In the genomic region with DNA sequence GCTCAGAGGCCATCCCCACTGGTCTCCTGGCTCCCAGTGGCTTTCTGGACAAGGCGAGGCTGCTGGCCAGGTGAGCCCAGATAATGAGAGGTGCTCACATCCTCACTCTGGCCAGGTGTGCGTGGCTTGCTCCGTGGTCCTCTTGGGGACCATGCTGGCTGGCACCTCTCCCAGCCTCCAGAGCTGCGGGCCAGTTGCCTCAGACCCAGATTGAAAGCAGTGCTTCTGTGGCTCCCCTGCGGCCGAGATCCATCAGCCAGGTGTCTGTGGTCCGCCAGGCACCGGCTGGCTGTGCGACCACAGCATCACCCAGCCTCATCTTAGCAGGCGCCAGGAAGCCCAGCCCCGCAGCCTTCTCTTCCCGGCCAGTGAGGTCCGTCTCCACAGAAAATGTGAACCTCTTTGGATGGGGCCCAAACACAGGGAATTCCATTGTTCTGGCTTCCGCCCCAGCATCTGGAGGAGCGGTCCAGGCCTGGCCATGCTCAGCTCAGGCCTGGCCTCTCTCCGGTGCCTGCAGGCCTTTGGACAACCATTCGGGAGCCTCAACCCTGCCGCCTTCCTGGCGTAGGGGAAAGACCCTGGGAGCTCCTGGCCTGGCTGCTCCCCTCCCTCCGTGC, we compare ENCODE assay signal across 16 cellular contexts. TPM values are rescaled to one million over a fixed set of nuclear protein-coding genes. Genes with fewer than 3 reads are reported as not detected.
DNase-seq lines count a peak whose midpoint lies in the region; ATAC-seq and TF ChIP-seq lines count a peak whose summit lies in the region.
"Had no signal": no experiment of that assay in that cellular context is flagged by ENCODE, and none has a peak within 500 bp of the region (broad histone marks: within the 10 kb centered on the region; RNA-seq: fewer than 3 reads in every experiment).

No MANE protein-coding gene starts in this region.

- intact Hi-C loops in mammary epithelial cell (cut with micrococcal nuclease): no loop called here
- intact Hi-C loops in MCF 10A (cut with micrococcal nuclease): no loop called here
- intact Hi-C loops in esophagus muscularis mucosa (cut with DNase I): no loop called here
- intact Hi-C loops in vagina (cut with DNase I): no loop called here

- ATAC-seq in lung (ENCODE audit: insufficient read depth, low FRiP score) (no peak), GM18909 (IDR thresholded peaks at IDR 0.05; ENCODE audit: poor library complexity, unreplicated experiment) (no peak), GM21576 (IDR thresholded peaks at IDR 0.05; ENCODE audit: unreplicated experiment) (no peak)
- ATAC-seq: gastrocnemius medialis; naive thymus-derived CD8-positive, alpha-beta T cell had no signal

- BruUV-seq in mammary epithelial cell (replicated peaks; lab: Mats Ljungman, UMichigan) (no TSS peak), MCF 10A (replicated peaks; lab: Mats Ljungman, UMichigan) (no TSS peak)

- H3K4me1 ChIP-seq in mammary epithelial cell (ENCODE audit: insufficient read depth, low read length) (peaks cover 17% of the 10 kb centered on the region), esophagus muscularis mucosa (peaks cover 39 to 58% (median 53%) of the 10 kb centered on the region in 4 donors), lung (ENCODE audit: control insufficient read depth in 2 of 2, insufficient read depth in 2 of 2, low read length in 2 of 2) (peaks cover 0 to 18% of the 10 kb centered on the region in 2 donors), vagina (peaks cover 39% of the 10 kb centered on the region)

- peaks cover 12% of the 10 kb centered on the region for H3K4me1 Mint-ChIP-seq in MCF 10A (ENCODE audit: insufficient read depth, unreplicated experiment)

- H3K4me3 Mint-ChIP-seq in MCF 10A (ENCODE audit: unreplicated experiment): no peak overlapping the region
- H3K4me3 Mint-ChIP-seq: naive thymus-derived CD8-positive, alpha-beta T cell had no signal

- H3K4me2 ChIP-seq in mammary epithelial cell (ENCODE audit: insufficient read depth, low read depth, low read length): no peak overlapping the region

- POLR2A ChIA-PET in MCF 10A (lab: Yijun Ruan, JAX): no interaction called here

- no peak for TF ChIP-seq CTCF in mammary epithelial cell (conservative IDR thresholded peaks at IDR 0.05 in 1 of 2, IDR thresholded peaks at IDR 0.05 in 1 of 2; ENCODE audit: extremely low read depth in 1 of 2, insufficient read depth in 1 of 2, low read depth in 1 of 2, low read length in 2 of 2)
- TF ChIP-seq CTCF in MCF 10A (IDR thresholded peaks at IDR 0.05; ENCODE audit: unreplicated experiment): no peak
- TF ChIP-seq CTCF in esophagus muscularis mucosa (IDR thresholded peaks at IDR 0.05): no peak
- TF ChIP-seq CTCF in lung (IDR thresholded peaks at IDR 0.05; ENCODE audit: control extremely low read depth, extremely low read depth): no peak
- no peak for TF ChIP-seq CTCF in vagina (IDR thresholded peaks at IDR 0.05)

- DNase-seq in mammary epithelial cell (no peak), MCF 10A (ENCODE audit: unreplicated experiment) (no peak), esophagus muscularis mucosa (ENCODE audit: extremely low spot score) (no peak), lung (ENCODE audit: low spot score) (no peak), vagina (ENCODE audit: extremely low spot score in 2 of 2) (no peak), NOMO-1 treated with dmso at 0.1 percent for 144 hours (lab: John Stamatoyannopoulos, UW; ENCODE audit: unreplicated experiment) (no peak)
- DNase-seq: activated CD4-positive, alpha-beta T cell treated with anti-CD3 and anti-CD28 coated beads, Interleukin-2, amount 50 U/mL, for 4 hours; amygdala; gastrocnemius medialis; naive thymus-derived CD8-positive, alpha-beta T cell; NCI-H1417 treated with DMSO at 0.1 percent for 48 hours; NCI-H510A treated with DMSO at 0.1 percent for 48 hours; stimulated activated CD4-positive, alpha-beta T cell treated with anti-CD3 and anti-CD28 coated beads, Interleukin-2, amount 100 ng/mL, for 48 hours; T1000 had no signal

- no peaks in the 10 kb centered on the region for H3K79me2 ChIP-seq in mammary epithelial cell (ENCODE audit: insufficient read depth, low read length)

- CTCF ChIA-PET in mammary epithelial cell (lab: Charles Lee; ENCODE audit: low non-redundant PET): no interaction called here
- CTCF ChIA-PET in MCF 10A (lab: Yijun Ruan, JAX): interaction anchor here (0.5 to 0.6 kb wide), 2 partner anchors 78 to 466 kb away, joined by 3 to 4 read pairs; no protein-coding TSS in a partner anchor

- no peaks in the 10 kb centered on the region for H3K27me3 Mint-ChIP-seq in MCF 10A (ENCODE audit: insufficient read depth, unreplicated experiment)

- dilution Hi-C loops in mammary epithelial cell (cut with HindIII; ENCODE audit: low sequenced_read_pairs): no loop called here

- H3K36me3 Mint-ChIP-seq in MCF 10A (ENCODE audit: insufficient read depth, unreplicated experiment): no peaks in the 10 kb centered on the region
- H3K36me3 Mint-ChIP-seq: naive thymus-derived CD8-positive, alpha-beta T cell had no signal

- peak overlapping the region; percentile 31 for H2AFZ ChIP-seq in mammary epithelial cell (ENCODE audit: low read depth, low read length)

- H3K27me3 ChIP-seq in mammary epithelial cell (ENCODE audit: insufficient read depth, low read length): no peaks in the 10 kb centered on the region
- no peaks in the 10 kb centered on the region for H3K27me3 ChIP-seq in esophagus muscularis mucosa
- no peaks in the 10 kb centered on the region for H3K27me3 ChIP-seq in lung (ENCODE audit: control insufficient read depth, insufficient read depth)
- H3K27me3 ChIP-seq in vagina: no peaks in the 10 kb centered on the region
- H3K27me3 ChIP-seq: gastrocnemius medialis had no signal

- H3K36me3 ChIP-seq in mammary epithelial cell (ENCODE audit: insufficient read depth, low read length) (no peaks in the 10 kb centered on the region), esophagus muscularis mucosa (no peaks in the 10 kb centered on the region), lung (ENCODE audit: control insufficient read depth in 2 of 2, insufficient read depth in 2 of 2, low read length in 2 of 2) (no peaks in the 10 kb centered on the region), vagina (no peaks in the 10 kb centered on the region)
- H3K36me3 ChIP-seq: gastrocnemius medialis had no signal

- H3K9me3 ChIP-seq in mammary epithelial cell (replicated peaks; ENCODE audit: insufficient read depth, low read length): no peaks in the 10 kb centered on the region
- no peaks in the 10 kb centered on the region for H3K9me3 ChIP-seq in esophagus muscularis mucosa
- H3K9me3 ChIP-seq in lung (ENCODE audit: control insufficient read depth in 2 of 2, insufficient read depth in 1 of 2, low read length in 1 of 2): no peaks in the 10 kb centered on the region
- no peaks in the 10 kb centered on the region for H3K9me3 ChIP-seq in vagina
- H3K9me3 ChIP-seq: gastrocnemius medialis had no signal

- no peaks in the 10 kb centered on the region for H3K9me3 Mint-ChIP-seq in MCF 10A (ENCODE audit: unreplicated experiment)
- H3K9me3 Mint-ChIP-seq: naive thymus-derived CD8-positive, alpha-beta T cell had no signal

- H3K4me3 ChIP-seq in mammary epithelial cell (replicated peaks in 1 of 3; ENCODE audit: insufficient read depth in 1 of 3, low read depth in 2 of 3, low read length in 3 of 3) (no peak overlapping the region), esophagus muscularis mucosa (no peak overlapping the region), lung (no peak overlapping the region), vagina (no peak overlapping the region)
- H3K4me3 ChIP-seq: gastrocnemius medialis had no signal

- H3K27ac Mint-ChIP-seq in MCF 10A (ENCODE audit: low read depth, unreplicated experiment): no peak overlapping the region
- H3K27ac Mint-ChIP-seq: naive thymus-derived CD8-positive, alpha-beta T cell had no signal

- H3K27ac ChIP-seq in mammary epithelial cell (ENCODE audit: insufficient read depth, low read depth, low read length) (no peak overlapping the region), esophagus muscularis mucosa (replicated peaks in 1 of 4) (peak overlapping the region in 3 of 4 donors; percentile 16 to 72 (median 54)), lung (ENCODE audit: low read depth in 1 of 2, low read length in 1 of 2) (peak overlapping the region; percentile 51 to 79), vagina (peak overlapping the region; percentile 26)

- no peak for TF ChIP-seq EP300 in esophagus muscularis mucosa (IDR thresholded peaks at IDR 0.05)

- in situ Hi-C loops in mammary epithelial cell (cut with MboI; ENCODE audit: low sequenced_read_pairs in 2 of 2): no loop called here

- WGBS in mammary epithelial cell (ENCODE audit: low coverage, missing lambda C conversion rate): 42% methylated on average over 15 of the region's 20 CpGs
- 46% methylated on average over 9 of the region's 20 CpGs for WGBS in esophagus muscularis mucosa
- 67 to 75% methylated on average over 20 of the region's 20 CpGs for WGBS in lung, 2 donors

- TF ChIP-seq POLR2A in esophagus muscularis mucosa (IDR thresholded peaks at IDR 0.05; ENCODE audit: low read depth) (no peak), vagina (IDR thresholded peaks at IDR 0.05) (no peak)

- H4K20me1 ChIP-seq in mammary epithelial cell (ENCODE audit: insufficient read depth, low read length): no peaks in the 10 kb centered on the region

- no peak overlapping the region for H3K9ac ChIP-seq in mammary epithelial cell (ENCODE audit: insufficient read depth, low read length)

RNA-seq across cellular contexts. Expression of a gene that starts 5.2 kb away (rescaled TPM):
- total RNA-seq in mammary epithelial cell (10 to 100 TPM; 13.2 to 45.8 TPM), MCF 10A (2022) (20.9 and 34.7 TPM in 2 replicates), esophagus muscularis mucosa (10 to 100 TPM; 17.4 to 25.7 (median 20.2) TPM), lung (10 to 100 TPM; 50.6 to 74.0 TPM), vagina (33.9 TPM)
- polyA plus RNA-seq in mammary epithelial cell (25.9 TPM), lung (10 to 100 TPM; 14.3 to 60.9 TPM)
- 20.2 TPM for polyA minus RNA-seq in mammary epithelial cell
